ENCODE assay signal across 11 cellular contexts in genomic region chr1:21926814-21927530, GRCh38. TPM values are rescaled to one million over a fixed set of nuclear protein-coding genes. Genes with fewer than 3 reads are reported as not detected.
DNase-seq lines count a peak whose midpoint lies in the region; ATAC-seq and TF ChIP-seq lines count a peak whose summit lies in the region.
"Had no signal": no experiment of that assay in that cellular context is flagged by ENCODE, and none has a peak within 500 bp of the region (broad histone marks: within the 10 kb centered on the region; RNA-seq: fewer than 3 reads in every experiment).

No MANE protein-coding gene starts in this region.

- CTCF ChIA-PET in Caco-2 (lab: Charles Lee), result no interaction called here

- no peak overlapping the region for H3K9ac ChIP-seq in liver (ENCODE audit: low read depth in 1 of 2, low read length in 2 of 2)

- WGBS in liver, result 69% methylated on average over 11 of the region's 11 CpGs

- no peak for TF ChIP-seq CTCF in Caco-2 (IDR thresholded peaks at IDR 0.05; ENCODE audit: insufficient read depth in 1 of 2, low read depth in 1 of 2, low read length in 1 of 2, severe bottlenecking in 1 of 2, unreplicated experiment in 1 of 2)
- TF ChIP-seq CTCF in brain (conservative IDR thresholded peaks at IDR 0.05), result no peak
- TF ChIP-seq CTCF in liver (IDR thresholded peaks at IDR 0.05; ENCODE audit: low read depth, low read length, missing input control), result no peak

- peaks cover 1% of the 10 kb centered on the region; the same call in 1 of the 2 replicates for H3K36me3 ChIP-seq in Caco-2 (ENCODE audit: control insufficient read depth, insufficient read depth, low read length)
- H3K36me3 ChIP-seq in liver (ENCODE audit: control insufficient read depth in 4 of 4, insufficient read depth in 3 of 4, low read depth in 1 of 4, low read length in 3 of 4), result no peaks in the 10 kb centered on the region

- H3K27ac ChIP-seq in liver (ENCODE audit: low read depth in 1 of 2, low read length in 2 of 2) (peak overlapping the region in 1 of 2 donors; percentile 17), skin epidermis (peak overlapping the region in 20 of 21 experiments; percentile 40 to 91 (median 72))

- no peak for TF ChIP-seq RAD21 in liver (IDR thresholded peaks at IDR 0.05)

- no peaks in the 10 kb centered on the region for H3K9me3 ChIP-seq in Caco-2
- no peaks in the 10 kb centered on the region for H3K9me3 ChIP-seq in liver (ENCODE audit: control insufficient read depth in 4 of 4, low read length in 3 of 4)

- no TSS peak for BruUV-seq in Caco-2 (replicated peaks; lab: Mats Ljungman, UMichigan)

- H3K27ac Mint-ChIP-seq in Caco-2 (ENCODE audit: unreplicated experiment) (peak overlapping the region; percentile 95), brain (peak overlapping the region in 3 of 5 experiments; percentile 4 to 37 (median 9))

- H3K27me3 Mint-ChIP-seq in Caco-2 (ENCODE audit: insufficient read depth, unreplicated experiment), result no peaks in the 10 kb centered on the region
- no peaks in the 10 kb centered on the region for H3K27me3 Mint-ChIP-seq in brain

- peaks cover 48% of the 10 kb centered on the region for H3K4me1 Mint-ChIP-seq in Caco-2 (ENCODE audit: low read depth, unreplicated experiment)
- H3K4me1 Mint-ChIP-seq in brain, result peaks cover 34% of the 10 kb centered on the region

- in situ Hi-C loops in KBM-7 (cut with MboI; ENCODE audit: low pct_unique_long_range_greater_than_20kb, low sequenced_read_pairs), result no loop called here

- H3K4me3 ChIP-seq in Caco-2 (ENCODE audit: low read depth, low read length) (no peak overlapping the region), liver (ENCODE audit: low read depth in 1 of 3, low read length in 3 of 3) (no peak overlapping the region), skin epidermis (no peak overlapping the region)

- peak overlapping the region; percentile 49 for H3K4me3 Mint-ChIP-seq in Caco-2 (ENCODE audit: unreplicated experiment)
- H3K4me3 Mint-ChIP-seq in brain, result no peak overlapping the region
- H3K4me3 Mint-ChIP-seq: CD14-positive monocyte had no signal

- ATAC-seq in HG02610 (IDR thresholded peaks at IDR 0.05; ENCODE audit: unreplicated experiment), result no peak

- H3K9me3 Mint-ChIP-seq in Caco-2 (ENCODE audit: unreplicated experiment) (no peaks in the 10 kb centered on the region), brain (no peaks in the 10 kb centered on the region)
- H3K9me3 Mint-ChIP-seq: CD14-positive monocyte had no signal

- POLR2A ChIA-PET in Caco-2 (lab: Charles Lee), result interaction anchor here (0.6 to 1.1 kb wide), 2 partner anchors 10 to 26 kb away, joined by 3 to 5 read pairs; partner anchors contain the start of gene HSPG2

- peaks cover 70% of the 10 kb centered on the region for H3K36me3 Mint-ChIP-seq in Caco-2 (ENCODE audit: insufficient read depth, unreplicated experiment)
- no peaks in the 10 kb centered on the region for H3K36me3 Mint-ChIP-seq in brain
- H3K36me3 Mint-ChIP-seq: CD14-positive monocyte had no signal

- H3K4me1 ChIP-seq in Caco-2 (peaks cover 95% of the 10 kb centered on the region), liver (ENCODE audit: control insufficient read depth in 4 of 4, insufficient read depth in 4 of 4, low read length in 3 of 4) (peaks cover 0 to 10% (median 0%) of the 10 kb centered on the region in 4 donors)

- intact Hi-C loops in Caco-2 (cut with micrococcal nuclease; ENCODE audit: unreplicated experiment), result no loop called here

- DNase-seq in Caco-2 (no peak), KBM-7 (no peak), NCI-H69 (lab: John Stamatoyannopoulos, UW) (no peak), GOT3 (lab: John Stamatoyannopoulos, UW) (no peak)
- DNase-seq: NCI-H1105 treated with DMSO at 0.1 percent for 48 hours had no signal

- no peaks in the 10 kb centered on the region for H3K27me3 ChIP-seq in Caco-2 (replicated peaks; ENCODE audit: control insufficient read depth, insufficient read depth, low read length)
- H3K27me3 ChIP-seq in liver (ENCODE audit: control insufficient read depth in 4 of 4, insufficient read depth in 4 of 4, low read length in 3 of 4), result no peaks in the 10 kb centered on the region

TF ChIP-seq in liver, 16 proteins besides CTCF, POLR2A, EP300 and RAD21:
- TF ChIP-seq TAF1 (conservative IDR thresholded peaks at IDR 0.05), result no peak
- peak; percentile 16 for TF ChIP-seq NR2F2 (IDR thresholded peaks at IDR 0.05)

RNA-seq across cellular contexts. Expression of gene HSPG2, which starts 10.1 kb away (rescaled TPM):
- total RNA-seq in Caco-2 (2022), result 234 and 237 TPM in 2 replicates
- polyA plus RNA-seq in brain (ENCODE audit: insufficient read depth, low read depth, low replicate concordance), result 27.0 TPM
- total RNA-seq in liver, result 10 to 100 TPM; 26.8 to 43.9 TPM
- polyA plus RNA-seq in liver, result 10 to 100 TPM in 1 of 2 donors, 1 to 10 TPM in 1; 5.6 to 21.0 TPM
- polyA plus RNA-seq: CD14-positive monocyte had no signal

RNA-seq across cellular contexts. Expression of gene CELA3B, which starts 49.9 kb away (rescaled TPM):
- total RNA-seq in Caco-2 (2022), result not detected in 2 replicates
- polyA plus RNA-seq in brain (ENCODE audit: insufficient read depth, low read depth, low replicate concordance), result not detected
- not detected for total RNA-seq in liver
- polyA plus RNA-seq in liver, result not detected
- total RNA-seq: kidney epithelial cell had no signal
- polyA plus RNA-seq: CD14-positive monocyte had no signal
